In the genomic region with DNA sequence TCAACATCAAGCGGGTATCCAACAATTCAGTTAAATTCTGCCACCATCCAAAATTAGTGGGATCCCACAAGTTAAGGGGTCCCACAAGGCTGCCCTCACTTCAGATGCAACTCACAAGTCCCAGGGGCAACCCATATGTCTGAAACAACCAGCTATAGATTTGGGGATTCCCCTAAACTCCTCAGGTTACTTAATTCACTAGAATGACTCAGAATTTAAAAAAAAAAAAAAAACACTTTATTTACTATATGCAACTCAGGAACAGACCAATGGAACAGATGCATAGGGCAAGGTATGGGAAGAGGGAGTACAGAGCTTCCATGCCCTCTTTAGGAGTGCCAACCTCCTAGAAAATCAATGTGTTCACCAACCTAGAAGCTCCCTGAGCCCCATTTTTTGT, we compare ENCODE assay signal across 18 cellular contexts. TPM values are rescaled to one million over a fixed set of nuclear protein-coding genes. Genes with fewer than 3 reads are reported as not detected.
DNase-seq lines count a peak whose midpoint lies in the region; ATAC-seq and TF ChIP-seq lines count a peak whose summit lies in the region.
"Had no signal": no experiment of that assay in that cellular context is flagged by ENCODE, and none has a peak within 500 bp of the region (broad histone marks: within the 10 kb centered on the region; RNA-seq: fewer than 3 reads in every experiment).

No MANE protein-coding gene starts in this region.

- no peaks in the 10 kb centered on the region for H3K27me3 ChIP-seq in breast epithelium
- no peaks in the 10 kb centered on the region for H3K27me3 ChIP-seq in Karpas-422 (ENCODE audit: low read length)
- H3K27me3 ChIP-seq: hepatocyte, sigmoid colon, SJCRH30, tibial nerve had no signal

- H3K27ac ChIP-seq in breast epithelium (no peak overlapping the region), Karpas-422 (ENCODE audit: low read length) (no peak overlapping the region)
- H3K27ac ChIP-seq: hepatocyte, sigmoid colon, SJCRH30, tibial nerve had no signal

- H3K4me1 Mint-ChIP-seq in MCF 10A (ENCODE audit: insufficient read depth, unreplicated experiment), result peaks cover 14% of the 10 kb centered on the region
- peaks cover 69% of the 10 kb centered on the region for H3K4me1 Mint-ChIP-seq in T-helper 2 cell treated with Interferon-gamma antibody and Interleukin-4, amounts not matched to agents 5 μg/mL and 100 μg/mL, for 36 hours (ENCODE audit: low read depth)

- peaks cover 84% of the 10 kb centered on the region for H3K79me2 ChIP-seq in Karpas-422 (ENCODE audit: low read length)

- H3K9me2 ChIP-seq in Karpas-422 (replicated peaks; ENCODE audit: insufficient read depth, low read length), result no peaks in the 10 kb centered on the region

- H2AFZ ChIP-seq in Karpas-422 (ENCODE audit: low read length), result no peak overlapping the region
- H2AFZ ChIP-seq: hepatocyte had no signal

- ATAC-seq in esophagus mucosa, result peak; percentile 41
- ATAC-seq: naive thymus-derived CD8-positive, alpha-beta T cell had no signal

- H3K36me3 Mint-ChIP-seq in MCF 10A (ENCODE audit: insufficient read depth, unreplicated experiment), result peaks cover 65% of the 10 kb centered on the region
- peaks cover 54% of the 10 kb centered on the region for H3K36me3 Mint-ChIP-seq in T-helper 2 cell treated with Interferon-gamma antibody and Interleukin-4, amounts not matched to agents 5 μg/mL and 100 μg/mL, for 36 hours (ENCODE audit: low read depth)

- TF ChIP-seq POLR2A in breast epithelium (IDR thresholded peaks at IDR 0.05), result no peak

- no peak overlapping the region for H3K9ac ChIP-seq in Karpas-422 (ENCODE audit: low read length)

- no TSS peak for BruUV-seq in MCF 10A (replicated peaks; lab: Mats Ljungman, UMichigan)

- H3K4me3 Mint-ChIP-seq in MCF 10A (ENCODE audit: unreplicated experiment), result no peak overlapping the region
- H3K4me3 Mint-ChIP-seq in T-helper 2 cell treated with Interferon-gamma antibody and Interleukin-4, amounts not matched to agents 5 μg/mL and 100 μg/mL, for 36 hours, result peak overlapping the region; percentile 33
- H3K4me3 Mint-ChIP-seq: CD8-positive, alpha-beta memory T cell; naive thymus-derived CD8-positive, alpha-beta T cell had no signal

- CTCF ChIA-PET in MCF 10A (lab: Yijun Ruan, JAX), result interaction anchor here (0.6 to 2.4 kb wide), 6 partner anchors 12 to 431 kb away, joined by 3 to 18 read pairs (median 4); no protein-coding TSS in a partner anchor

- no peak overlapping the region for H3K4me2 ChIP-seq in Karpas-422 (ENCODE audit: low read depth, low read length, poor library complexity, severe bottlenecking)
- H3K4me2 ChIP-seq: hepatocyte had no signal

- H3K27ac Mint-ChIP-seq in MCF 10A (ENCODE audit: low read depth, unreplicated experiment), result no peak overlapping the region
- H3K27ac Mint-ChIP-seq in T-helper 2 cell treated with Interferon-gamma antibody and Interleukin-4, amounts not matched to agents 5 μg/mL and 100 μg/mL, for 36 hours, result peak overlapping the region; percentile 68

- H3K27me3 Mint-ChIP-seq in MCF 10A (ENCODE audit: insufficient read depth, unreplicated experiment), result no peaks in the 10 kb centered on the region
- no peaks in the 10 kb centered on the region for H3K27me3 Mint-ChIP-seq in T-helper 2 cell treated with Interferon-gamma antibody and Interleukin-4, amounts not matched to agents 5 μg/mL and 100 μg/mL, for 36 hours (ENCODE audit: low read depth)
- H3K27me3 Mint-ChIP-seq: naive thymus-derived CD8-positive, alpha-beta T cell had no signal

- POLR2A ChIA-PET in MCF 10A (lab: Yijun Ruan, JAX), result interaction anchor here (0.6 to 2.1 kb wide), 4 partner anchors 9 to 168 kb away, joined by 3 to 6 read pairs (median 4); no protein-coding TSS in a partner anchor

- TF ChIP-seq CTCF in MCF 10A (IDR thresholded peaks at IDR 0.05; ENCODE audit: unreplicated experiment) (no peak), breast epithelium (IDR thresholded peaks at IDR 0.05) (no peak)

- no peaks in the 10 kb centered on the region for H3K9me3 Mint-ChIP-seq in MCF 10A (ENCODE audit: unreplicated experiment)
- peaks cover 7% of the 10 kb centered on the region for H3K9me3 Mint-ChIP-seq in T-helper 2 cell treated with Interferon-gamma antibody and Interleukin-4, amounts not matched to agents 5 μg/mL and 100 μg/mL, for 36 hours
- H3K9me3 Mint-ChIP-seq: CD8-positive, alpha-beta memory T cell had no signal

- peaks cover 0 to 3% of the 10 kb centered on the region in 2 donors for H3K4me1 ChIP-seq in breast epithelium
- peaks cover 8% of the 10 kb centered on the region for H3K4me1 ChIP-seq in Karpas-422 (ENCODE audit: low read length)
- H3K4me1 ChIP-seq: sigmoid colon, SJCRH30 had no signal

- H3K36me3 ChIP-seq in breast epithelium (no peaks in the 10 kb centered on the region), Karpas-422 (ENCODE audit: insufficient read depth, low read length) (peaks cover 28% of the 10 kb centered on the region)

- DNase-seq in MCF 10A (ENCODE audit: unreplicated experiment) (peak; percentile 43), breast epithelium (ENCODE audit: low spot score in 2 of 2) (no peak), Ammon's horn (ENCODE audit: low spot score) (no peak), Karpas-422 (no peak), NCI-H2107 treated with DMSO at 0.1 percent for 48 hours (lab: John Stamatoyannopoulos, UW; ENCODE audit: unreplicated experiment) (no peak)
- no peak for DNase-seq in T-helper 2 cell treated with Interferon-gamma antibody and Interleukin-4, amounts not matched to agents 5 μg/mL and 100 μg/mL, for 36 hours (ENCODE audit: low spot score)
- no peak for DNase-seq in central memory CD4-positive, alpha-beta T cell
- DNase-seq: activated naive CD4-positive, alpha-beta T cell; CD8-positive, alpha-beta memory T cell; DND-41; naive thymus-derived CD8-positive, alpha-beta T cell; NCI-H1436 treated with DMSO at 0.1 percent for 48 hours; sigmoid colon; SJCRH30; stimulated activated naive CD4-positive, alpha-beta T cell had no signal

- H4K20me1 ChIP-seq in Karpas-422 (ENCODE audit: insufficient read depth, low read depth, low read length), result no peaks in the 10 kb centered on the region

- intact Hi-C loops in MCF 10A (cut with micrococcal nuclease) (no loop called here), breast epithelium (cut with DNase I; ENCODE audit: low total_unique reads) (no loop called here)

- H3K9me3 ChIP-seq in breast epithelium, result peaks cover 0 to 7% of the 10 kb centered on the region in 2 donors
- H3K9me3 ChIP-seq in Karpas-422 (ENCODE audit: low read length), result no peaks in the 10 kb centered on the region
- H3K9me3 ChIP-seq: sigmoid colon, SJCRH30, tibial nerve had no signal

- H3K4me3 ChIP-seq in breast epithelium (no peak overlapping the region), Karpas-422 (ENCODE audit: low read length) (no peak overlapping the region)
- H3K4me3 ChIP-seq: hepatocyte, sigmoid colon, SJCRH30, tibial nerve had no signal

RNA-seq across cellular contexts. Expression of a gene that starts 15.1 kb away (rescaled TPM):
- total RNA-seq in MCF 10A (2022) (16.1 and 20.9 TPM in 2 replicates), breast epithelium (10 to 100 TPM; 34.2 to 64.4 (median 50.8) TPM), esophagus mucosa (10.4 TPM)
- 29.2 and 49.6 TPM in 2 replicates for total RNA-seq in Karpas-422 (2014; rRNA removed; shearing (Covaris generic); ENCODE audit: low replicate concordance)
